In genomic region chr3:156674046-156674910, GRCh38 we compare ENCODE assay signal across 8 cellular contexts. TPM values are rescaled to one million over a fixed set of nuclear protein-coding genes. Genes with fewer than 3 reads are reported as not detected.
DNase-seq lines count a peak whose midpoint lies in the region; ATAC-seq, FAIRE-seq and TF ChIP-seq lines count a peak whose summit lies in the region.

Gene TIPARP, plus strand, starts transcription at chr3:156674590. Its CDS starts 3,108 bp downstream, at chr3:156677698.

- H3K4me1 ChIP-seq in HepG2 (ENCODE audit: insufficient read depth, low read length), result peaks cover 44% of the 10 kb centered on the region

- TF ChIP-seq CTCF in HepG2 (CRISPR knock-in tag; IDR thresholded peaks at IDR 0.05), result peak; percentile 90

- peak within 1 kb of the TSS; percentile 87 for H3K9ac ChIP-seq in HepG2 (ENCODE audit: insufficient read depth, low read depth, low read length)

- peak within 1 kb of the TSS; percentile 89 for H3K27ac ChIP-seq in HepG2 (ENCODE audit: extremely low read length, insufficient read depth, low read length)

- CTCF ChIA-PET in HepG2 (lab: Yijun Ruan, JAX; ENCODE audit: low intra/inter-chr PET ratio, low total read pairs), result interaction anchor here (0.7 to 2.2 kb wide), 3 partner anchors 226 to 463 kb away, joined by 3 to 8 read pairs (median 5); no protein-coding TSS in a partner anchor

- BruUV-seq in HepG2 (replicated peaks; lab: Mats Ljungman, UMichigan), result no TSS peak

- H3K4me2 ChIP-seq in HepG2 (ENCODE audit: low read depth, low read length), result peak within 1 kb of the TSS; percentile 91

- ATAC-seq in GM19395 (IDR thresholded peaks at IDR 0.05; ENCODE audit: unreplicated experiment) (peak; percentile 88), HG03565 (IDR thresholded peaks at IDR 0.05; ENCODE audit: unreplicated experiment) (peak; percentile 78), HepG2 (peak; percentile 92)

- peak; percentile 77 for FAIRE-seq in HepG2 (lab: Jason Lieb, UNC)

- H3K79me2 ChIP-seq in HepG2 (ENCODE audit: insufficient read depth, low read length), result peaks cover 44% of the 10 kb centered on the region

- H3K36me3 ChIP-seq in HepG2 (replicated peaks in 1 of 2; ENCODE audit: control insufficient read depth in 1 of 2, insufficient read depth in 2 of 2, low read length in 2 of 2), result peaks cover 2 to 11% of the 10 kb centered on the region in 2 experiments; a peak in 3 of 5 replicates

- no peak within 1 kb of the TSS for H2AFZ ChIP-seq in HepG2 (ENCODE audit: low read length)

- TF ChIP-seq RAD21 in HepG2 (CRISPR knock-in tag; IDR thresholded peaks at IDR 0.05), result peak; percentile 92

- under 1% methylated on average over 29 of the region's 105 CpGs for WGBS in HepG2 (ENCODE audit: low lambda C conversion rate)

- in situ Hi-C loops in HepG2 (cut with HindIII; ENCODE audit: extremely low pct_ligation_motif_present, low pct_unique_long_range_greater_than_20kb), result loop anchor here (10.0 kb wide), 3 partner anchors 119 to 461 kb away; partner anchors contain the start of gene SSR3

- peak; percentile 100 for DNase-seq in CD1c-positive myeloid dendritic cell (ENCODE audit: extremely low spot score)
- DNase-seq in NCI-H748 treated with DMSO at 0.1 percent for 48 hours (lab: John Stamatoyannopoulos, UW), result peak; percentile 89
- peak; percentile 97 for DNase-seq in activated CD4-positive, alpha-beta T cell treated with anti-CD3 and anti-CD28 coated beads, Interleukin-2, amount 50 U/mL, for 4 hours
- peak; percentile 99 for DNase-seq in dermis blood vessel endothelial cell
- peak; percentile 92 for DNase-seq in HepG2 (ENCODE audit: low spot score)
- peak; percentile 99 for DNase-seq in stimulated activated CD4-positive, alpha-beta T cell treated with anti-CD3 and anti-CD28 coated beads, Interleukin-4, amount 100 ng/mL, for 1 hour

- TF ChIP-seq EP300 in HepG2 (IDR thresholded peaks at IDR 0.05; ENCODE audit: low read depth in 2 of 2, low read length in 2 of 2), result peak in 1 of 2 experiments; percentile 14; a peak in 1 of 4 replicates
- peak; percentile 47; the same call in 1 of the 2 replicates for TF ChIP-seq EP300 in HepG2 (CRISPR knock-in tag; IDR thresholded peaks at IDR 0.05; ENCODE audit: borderline replicate concordance)

- H3K4me3 ChIP-seq in HepG2 (replicated peaks in 1 of 3; ENCODE audit: insufficient read depth in 1 of 3, low read depth in 2 of 3, low read length in 3 of 3), result peak within 1 kb of the TSS; percentile 76 to 96 (median 82)

- POLR2A ChIA-PET in HepG2 (lab: Yijun Ruan, JAX), result interaction anchor here (0.7 to 3.2 kb wide), 13 partner anchors 9 to 500 kb away, joined by 3 to 36 read pairs (median 5); partner anchors contain the start of genes CCNL1 and SSR3

- peaks cover 20% of the 10 kb centered on the region for H4K20me1 ChIP-seq in HepG2 (ENCODE audit: insufficient read depth, low read length)

- TF ChIP-seq POLR2A in HepG2 (IDR thresholded peaks at IDR 0.05; ENCODE audit: insufficient read depth in 1 of 2, low read depth in 2 of 2, low read length in 2 of 2), result peak; percentile 98 to 99

- intact Hi-C loops in HepG2 (cut with micrococcal nuclease; ENCODE audit: unreplicated experiment), result loop anchor here (1.0 to 10.0 kb wide), 9 partner anchors 55 to 519 kb away; partner anchors contain the start of genes LEKR1 and SSR3

- no peaks in the 10 kb centered on the region for H3K27me3 ChIP-seq in HepG2 (ENCODE audit: control insufficient read depth in 1 of 2, insufficient read depth in 2 of 2, low read length in 2 of 2)

- H3K9me3 ChIP-seq in HepG2 (ENCODE audit: low read length), result no peaks in the 10 kb centered on the region

TF ChIP-seq in HepG2, 621 proteins besides CTCF, POLR2A, EP300 and RAD21 (continues in another document):
- TF ChIP-seq HOMEZ (CRISPR knock-in tag; IDR thresholded peaks at IDR 0.05; ENCODE audit: low read depth) (peak; percentile 86), ZIK1 (CRISPR knock-in tag; IDR thresholded peaks at IDR 0.05; ENCODE audit: borderline replicate concordance, low read depth) (0 out of 2 replicates have a peak, but pooled peaks have one; percentile 40), ZNF513 (CRISPR knock-in tag; conservative IDR thresholded peaks at IDR 0.05) (no peak), ZBTB42 (CRISPR knock-in tag; IDR thresholded peaks at IDR 0.05) (peak; percentile 93), KLF9 (CRISPR knock-in tag; IDR thresholded peaks at IDR 0.05; ENCODE audit: low read depth) (peak; percentile 98), HNRNPLL (IDR thresholded peaks at IDR 0.05; ENCODE audit: low read depth, low read length, poor library complexity, severe bottlenecking) (peak; percentile 90), AKAP8 (CRISPR knock-in tag; IDR thresholded peaks at IDR 0.05) (peak; percentile 22; the same call in 1 of the 2 replicates), ZNF460 (CRISPR knock-in tag; IDR thresholded peaks at IDR 0.05; ENCODE audit: borderline replicate concordance) (peak; percentile 75; the same call in 1 of the 2 replicates), ZNF768 (CRISPR knock-in tag; IDR thresholded peaks at IDR 0.05) (peak; percentile 56; the same call in 1 of the 2 replicates), U2AF2 (IDR thresholded peaks at IDR 0.05; ENCODE audit: low read depth, low read length) (no peak), SNAPC2 (CRISPR knock-in tag; IDR thresholded peaks at IDR 0.05) (peak; percentile 84), MXD4 (CRISPR knock-in tag; IDR thresholded peaks at IDR 0.05) (peak; percentile 81), ZBTB49 (CRISPR knock-in tag; IDR thresholded peaks at IDR 0.05; ENCODE audit: borderline replicate concordance) (no peak), ZNF589 (CRISPR knock-in tag; conservative IDR thresholded peaks at IDR 0.05) (peak; percentile 83)

RNA-seq across cellular contexts. Expression of gene TIPARP, which starts in this region (rescaled TPM):
- total RNA-seq in dermis blood vessel endothelial cell, result 23.1 and 31.7 TPM in 2 replicates
- total RNA-seq in HepG2 (2016; rRNA removed; fragmentation: Illumina TruSeq; extraction: Trizol), result 19.7 and 25.4 TPM in 2 replicates
- total RNA-seq in HepG2 (2016; cell fraction: cytosol; rRNA removed; fragmentation: Illumina TruSeq; extraction: Trizol; ENCODE audit: low read depth), result 4.3 and 4.5 TPM in 2 replicates
- 19.9 and 26.0 TPM in 2 replicates for total RNA-seq in HepG2 (2016; cell fraction: insoluble cytoplasmic fraction; rRNA removed; fragmentation: Illumina TruSeq; extraction: Trizol)
- 10.5 and 12.3 TPM in 2 replicates for total RNA-seq in HepG2 (2016; cell fraction: membrane; rRNA removed; fragmentation: Illumina TruSeq; extraction: Trizol)
- 22.2 and 24.2 TPM in 2 replicates for total RNA-seq in HepG2 (2016; cell fraction: nucleus; rRNA removed; fragmentation: Illumina TruSeq; extraction: Trizol)
- 6.6 and 7.3 TPM in 2 replicates for polyA plus RNA-seq in HepG2 (2011; rRNA removed)
- 2.1 and 4.5 TPM in 2 replicates for polyA plus RNA-seq in HepG2 (2011; cell fraction: cytosol; rRNA removed)
- polyA plus RNA-seq in HepG2 (2011; cell fraction: nucleus; rRNA removed), result 3.6 and 4.6 TPM in 2 replicates
- 10.5 and 10.6 TPM in 2 replicates for polyA plus RNA-seq in HepG2 (2012)
- 0.74 and 0.79 TPM in 2 replicates for polyA plus RNA-seq in HepG2 (2016; cell fraction: cytosol; fragmentation: Illumina TruSeq; extraction: Trizol; ENCODE audit: low read depth)
- 14.7 and 18.3 TPM in 2 replicates for polyA plus RNA-seq in HepG2 (2016; cell fraction: insoluble cytoplasmic fraction; fragmentation: Illumina TruSeq; extraction: Trizol; ENCODE audit: low read depth)
- 2.9 and 3.6 TPM in 2 replicates for polyA plus RNA-seq in HepG2 (2016; cell fraction: membrane; fragmentation: Illumina TruSeq; extraction: Trizol; ENCODE audit: low read depth)
- polyA plus RNA-seq in HepG2 (2016; cell fraction: nucleus; fragmentation: Illumina TruSeq; extraction: Trizol; ENCODE audit: insufficient read depth, low read depth), result 11.9 and 13.5 TPM in 2 replicates
- 4.9 and 12.3 TPM in 2 replicates for polyA minus RNA-seq in HepG2 (2011; rRNA and poly(A)+ RNA removed; ENCODE audit: low replicate concordance)
- 6.4 and 8.5 TPM in 2 replicates for polyA minus RNA-seq in HepG2 (2011; cell fraction: cytosol; rRNA and poly(A)+ RNA removed)
- polyA minus RNA-seq in HepG2 (2011; cell fraction: nucleus; rRNA and poly(A)+ RNA removed), result 33.6 and 42.5 TPM in 2 replicates

Comparison
In these comparisons a context has a peak if more than half of its experiments do, and no peak if none do; other contexts are left out.
1. Peak in every context shown above with its lines: DNase-seq, ATAC-seq, H3K4me3 ChIP-seq and H3K27ac ChIP-seq.